In genomic region chr15:39312984-39313383, GRCh38 we compare ENCODE assay signal across 9 cellular contexts.
DNase-seq lines count a peak whose midpoint lies in the region; ATAC-seq and TF ChIP-seq lines count a peak whose summit lies in the region.
"Had no signal": no experiment of that assay in that cellular context is flagged by ENCODE, and none has a peak within 500 bp of the region (broad histone marks: within the 10 kb centered on the region; RNA-seq: fewer than 3 reads in every experiment).

No MANE protein-coding gene starts in this region.

- ATAC-seq in GM18868 (IDR thresholded peaks at IDR 0.05; ENCODE audit: unreplicated experiment), result peak; percentile 88

- no peak for DNase-seq in BE2C
- peak; percentile 74 for DNase-seq in MV-4-11 (lab: John Stamatoyannopoulos, UW)
- DNase-seq in fibroblast of mammary gland (ENCODE audit: low read depth), result peak; percentile 42
- no peak for DNase-seq in kidney glomerular epithelial cell (lab: John Stamatoyannopoulos, UW)
- no peak for DNase-seq in activated CD4-positive, alpha-beta T cell treated with anti-CD3 and anti-CD28 coated beads for 4 hours
- DNase-seq in NCI-H2227 (lab: John Stamatoyannopoulos, UW; ENCODE audit: unreplicated experiment), result no peak
- no peak for DNase-seq in activated CD8-positive, alpha-beta memory T cell treated with anti-CD3 and anti-CD28 coated beads for 24 hours
- DNase-seq: head of caudate nucleus had no signal

- no peaks in the 10 kb centered on the region for H3K36me3 ChIP-seq in BE2C

- H3K4me3 ChIP-seq in BE2C (ENCODE audit: low read depth, low read length) (no peak overlapping the region), fibroblast of mammary gland (ENCODE audit: control insufficient read depth, low read depth, low read length) (no peak overlapping the region)

- no peaks in the 10 kb centered on the region for H3K4me1 ChIP-seq in BE2C

- 0 out of 2 replicates have a peak, but pooled peaks have one; percentile 4 for TF ChIP-seq CTCF in BE2C (IDR thresholded peaks at IDR 0.05; ENCODE audit: low read depth, low read length)
- peak; percentile 12 for TF ChIP-seq CTCF in fibroblast of mammary gland (conservative IDR thresholded peaks at IDR 0.05; ENCODE audit: control insufficient read depth, insufficient read depth, low read depth, low read length)

- no peaks in the 10 kb centered on the region for H3K27me3 ChIP-seq in BE2C

- no peaks in the 10 kb centered on the region for H3K9me3 ChIP-seq in BE2C

Comparison
In these comparisons a context has a peak if more than half of its experiments do, and no peak if none do; other contexts are left out.
1. DNase-seq: peak in MV-4-11 (single experiment) and fibroblast of mammary gland (single experiment); none in BE2C (single experiment), kidney glomerular epithelial cell (single experiment), activated CD4-positive, alpha-beta T cell treated with anti-CD3 and anti-CD28 coated beads for 4 hours (0 of 2), NCI-H2227 (single experiment) and activated CD8-positive, alpha-beta memory T cell treated with anti-CD3 and anti-CD28 coated beads for 24 hours (single experiment).